8 cellular contexts compared by ENCODE assay signal in genomic region chr1:161304927-161305871, GRCh38. TPM values are rescaled to one million over a fixed set of nuclear protein-coding genes. Genes with fewer than 3 reads are reported as not detected.
A peak's percentile ranks its signal among the peaks of the same experiment; 100 is the strongest.
DNase-seq lines count a peak whose midpoint lies in the region; ATAC-seq, FAIRE-seq and TF ChIP-seq lines count a peak whose summit lies in the region.

No MANE protein-coding gene starts in this region.

- no peaks in the 10 kb centered on the region for H3K79me2 ChIP-seq in HepG2 (ENCODE audit: insufficient read depth, low read length)

- BruUV-seq in HepG2 (replicated peaks; lab: Mats Ljungman, UMichigan), result no TSS peak

- H3K36me3 ChIP-seq in adrenal gland (replicated peaks in 1 of 2) (peaks cover 0 to 4% of the 10 kb centered on the region in 2 donors), HepG2 (replicated peaks in 1 of 2; ENCODE audit: control insufficient read depth in 1 of 2, insufficient read depth in 2 of 2, low read length in 2 of 2) (no peaks in the 10 kb centered on the region), thoracic aorta (no peaks in the 10 kb centered on the region)

- intact Hi-C loops in adrenal gland (cut with DNase I) (loop anchor here (5.0 kb wide), 1 partner anchor 62 kb away; the partner anchor contains the start of gene CFAP126 (in 2 of the 2)), HepG2 (cut with micrococcal nuclease; ENCODE audit: unreplicated experiment) (no loop called here)

- H3K4me3 ChIP-seq in adrenal gland (peak overlapping the region; percentile 31 to 74 (median 47)), HepG2 (replicated peaks in 1 of 3; ENCODE audit: insufficient read depth in 1 of 3, low read depth in 2 of 3, low read length in 3 of 3) (peak overlapping the region; percentile 45 to 73 (median 63); a peak in 4 of 6 replicates), thoracic aorta (peak overlapping the region; percentile 82)

- no peaks in the 10 kb centered on the region for H3K27me3 ChIP-seq in adrenal gland
- H3K27me3 ChIP-seq in HepG2 (ENCODE audit: control insufficient read depth in 1 of 2, insufficient read depth in 2 of 2, low read length in 2 of 2), result no peaks in the 10 kb centered on the region
- no peaks in the 10 kb centered on the region for H3K27me3 ChIP-seq in thoracic aorta (replicated peaks; ENCODE audit: insufficient read depth)

- H3K9ac ChIP-seq in HepG2 (ENCODE audit: insufficient read depth, low read depth, low read length), result no peak overlapping the region

- H3K9me3 ChIP-seq in adrenal gland (replicated peaks in 1 of 3) (no peaks in the 10 kb centered on the region), HepG2 (ENCODE audit: low read length) (no peaks in the 10 kb centered on the region), thoracic aorta (no peaks in the 10 kb centered on the region)

- TF ChIP-seq CTCF in adrenal gland (IDR thresholded peaks at IDR 0.05), result no peak
- no peak for TF ChIP-seq CTCF in HepG2 (CRISPR knock-in tag; IDR thresholded peaks at IDR 0.05)
- TF ChIP-seq CTCF in thoracic aorta (IDR thresholded peaks at IDR 0.05), result no peak

- FAIRE-seq in HepG2 (lab: Jason Lieb, UNC) (no peak), H54 (lab: Jason Lieb, UNC) (no peak)

- POLR2A ChIA-PET in HepG2 (lab: Yijun Ruan, JAX), result interaction anchor here (0.9 to 2.4 kb wide), 11 partner anchors 8 to 139 kb away, joined by 3 to 14 read pairs (median 6); partner anchors contain the start of genes APOA2, NDUFS2, PPOX and SDHC

- DNase-seq in activated CD4-positive, alpha-beta T cell treated with anti-CD3 and anti-CD28 coated beads for 48 hours, result peak; percentile 14
- no peak for DNase-seq in activated CD4-positive, alpha-beta T cell treated with anti-CD3 and anti-CD28 coated beads for 1 hour
- DNase-seq in adrenal gland, result peak in 2 of 7 donors; percentile 25 to 26
- DNase-seq in HepG2 (ENCODE audit: low spot score), result no peak
- no peak for DNase-seq in thoracic aorta (ENCODE audit: low spot score)
- no peak for DNase-seq in islet precursor cell
- DNase-seq in effector CD8-positive, alpha-beta T cell (lab: John Stamatoyannopoulos, UW), result no peak
- no peak for DNase-seq in H54 (ENCODE audit: insufficient read length, low spot score)

- TF ChIP-seq POLR2A in adrenal gland (IDR thresholded peaks at IDR 0.05) (no peak), HepG2 (IDR thresholded peaks at IDR 0.05; ENCODE audit: insufficient read depth in 1 of 2, low read depth in 2 of 2, low read length in 2 of 2) (no peak), H54 (IDR thresholded peaks at IDR 0.05; ENCODE audit: low read depth, low read length) (no peak)

- in situ Hi-C loops in HepG2 (cut with HindIII; ENCODE audit: extremely low pct_ligation_motif_present, low pct_unique_long_range_greater_than_20kb), result no loop called here

- TF ChIP-seq EP300 in HepG2 (IDR thresholded peaks at IDR 0.05; ENCODE audit: low read depth in 2 of 2, low read length in 2 of 2) (no peak), HepG2 (CRISPR knock-in tag; IDR thresholded peaks at IDR 0.05; ENCODE audit: borderline replicate concordance) (no peak)

- H4K20me1 ChIP-seq in HepG2 (ENCODE audit: insufficient read depth, low read length), result no peaks in the 10 kb centered on the region

- CTCF ChIA-PET in HepG2 (lab: Yijun Ruan, JAX; ENCODE audit: low intra/inter-chr PET ratio, low total read pairs), result no interaction called here

- WGBS in adrenal gland, 4 donors, result 13 to 27% (median 15%) methylated on average over 12 to 18 of the region's 18 CpGs
- 56% methylated on average over 13 of the region's 18 CpGs for WGBS in HepG2 (ENCODE audit: low lambda C conversion rate)

- H3K4me1 ChIP-seq in adrenal gland (replicated peaks in 1 of 2) (peaks cover 16 to 18% of the 10 kb centered on the region in 2 donors), HepG2 (ENCODE audit: insufficient read depth, low read length) (peaks cover 59% of the 10 kb centered on the region), thoracic aorta (ENCODE audit: control insufficient read depth in 1 of 2, low read depth in 2 of 2) (peaks cover 7 to 14% of the 10 kb centered on the region in 2 donors)

- H3K27ac ChIP-seq in adrenal gland (peak overlapping the region in 4 of 5 donors; percentile 10 to 82 (median 61)), HepG2 (ENCODE audit: extremely low read length, insufficient read depth, low read length) (no peak overlapping the region), thoracic aorta (no peak overlapping the region)

- H3K4me2 ChIP-seq in HepG2 (ENCODE audit: low read depth, low read length), result peak overlapping the region; percentile 69

- no peak overlapping the region for H2AFZ ChIP-seq in HepG2 (ENCODE audit: low read length)

- ATAC-seq in HepG2, result no peak
- no peak for ATAC-seq in thoracic aorta (ENCODE audit: insufficient number of reproducible peaks, low FRiP score, low read depth)

- no peak for TF ChIP-seq RAD21 in HepG2 (CRISPR knock-in tag; IDR thresholded peaks at IDR 0.05)

RNA-seq across cellular contexts. Expression of gene MPZ, which starts 4.6 kb away (rescaled TPM):
- total RNA-seq in adrenal gland (1 to 10 TPM in 6 of 8 donors, under 1 TPM in 2; 0.66 to 5.1 (median 2.8) TPM), HepG2 (2016; rRNA removed; fragmentation: Illumina TruSeq; extraction: Trizol) (7.3 and 18.3 TPM in 2 replicates), thoracic aorta (1 to 10 TPM; 2.7 to 2.8 TPM)
- polyA plus RNA-seq in adrenal gland (1 to 10 TPM; 4.1 to 9.5 (median 7.9) TPM), HepG2 (2011; rRNA removed) (24.6 and 26.7 TPM in 2 replicates)
- total RNA-seq in HepG2 (2016; cell fraction: cytosol; rRNA removed; fragmentation: Illumina TruSeq; extraction: Trizol; ENCODE audit: low read depth), result 3.3 and 3.6 TPM in 2 replicates
- total RNA-seq in HepG2 (2016; cell fraction: insoluble cytoplasmic fraction; rRNA removed; fragmentation: Illumina TruSeq; extraction: Trizol), result 6.2 and 18.9 TPM in 2 replicates
- total RNA-seq in HepG2 (2016; cell fraction: membrane; rRNA removed; fragmentation: Illumina TruSeq; extraction: Trizol), result 6.8 and 7.5 TPM in 2 replicates
- total RNA-seq in HepG2 (2016; cell fraction: nucleus; rRNA removed; fragmentation: Illumina TruSeq; extraction: Trizol), result 17.3 and 17.7 TPM in 2 replicates
- polyA plus RNA-seq in HepG2 (2011; cell fraction: cytosol; rRNA removed), result 25.7 and 26.7 TPM in 2 replicates
- 23.6 and 24.3 TPM in 2 replicates for polyA plus RNA-seq in HepG2 (2011; cell fraction: nucleus; rRNA removed)
- 12.7 and 16.3 TPM in 2 replicates for polyA plus RNA-seq in HepG2 (2012)
- polyA plus RNA-seq in HepG2 (2016; cell fraction: cytosol; fragmentation: Illumina TruSeq; extraction: Trizol; ENCODE audit: low read depth), result 3.8 and 3.9 TPM in 2 replicates
- 7.7 and 9.4 TPM in 2 replicates for polyA plus RNA-seq in HepG2 (2016; cell fraction: insoluble cytoplasmic fraction; fragmentation: Illumina TruSeq; extraction: Trizol; ENCODE audit: low read depth)
- 7.1 and 7.5 TPM in 2 replicates for polyA plus RNA-seq in HepG2 (2016; cell fraction: membrane; fragmentation: Illumina TruSeq; extraction: Trizol; ENCODE audit: low read depth)
- 35.3 and 35.6 TPM in 2 replicates for polyA plus RNA-seq in HepG2 (2016; cell fraction: nucleus; fragmentation: Illumina TruSeq; extraction: Trizol; ENCODE audit: insufficient read depth, low read depth)
- 0.94 and 16.6 TPM in 2 replicates for polyA minus RNA-seq in HepG2 (2011; rRNA and poly(A)+ RNA removed; ENCODE audit: low replicate concordance)
- 7.5 and 8.2 TPM in 2 replicates for polyA minus RNA-seq in HepG2 (2011; cell fraction: cytosol; rRNA and poly(A)+ RNA removed)
- polyA minus RNA-seq in HepG2 (2011; cell fraction: nucleus; rRNA and poly(A)+ RNA removed), result 5.5 and 7.5 TPM in 2 replicates

RNA-seq across cellular contexts. Expression of gene SDHC, which starts 9.0 kb away (rescaled TPM):
- total RNA-seq in adrenal gland (100 to 1,000 TPM in 7 of 8 donors, 10 to 100 TPM in 1; 54.9 to 434 (median 300) TPM), HepG2 (2016; rRNA removed; fragmentation: Illumina TruSeq; extraction: Trizol) (27.1 and 85.0 TPM in 2 replicates), thoracic aorta (10 to 100 TPM; 38.9 to 95.7 TPM)
- polyA plus RNA-seq in adrenal gland (100 to 1,000 TPM in 1 of 3 donors, 10 to 100 TPM in 2; 57.8 to 404 (median 63.6) TPM), HepG2 (2011; rRNA removed) (199 and 229 TPM in 2 replicates)
- total RNA-seq in HepG2 (2016; cell fraction: cytosol; rRNA removed; fragmentation: Illumina TruSeq; extraction: Trizol; ENCODE audit: low read depth), result 6.6 and 7.1 TPM in 2 replicates
- 31.5 and 89.0 TPM in 2 replicates for total RNA-seq in HepG2 (2016; cell fraction: insoluble cytoplasmic fraction; rRNA removed; fragmentation: Illumina TruSeq; extraction: Trizol)
- total RNA-seq in HepG2 (2016; cell fraction: membrane; rRNA removed; fragmentation: Illumina TruSeq; extraction: Trizol), result 11.7 and 14.4 TPM in 2 replicates
- 35.3 and 45.4 TPM in 2 replicates for total RNA-seq in HepG2 (2016; cell fraction: nucleus; rRNA removed; fragmentation: Illumina TruSeq; extraction: Trizol)
- 343 and 361 TPM in 2 replicates for polyA plus RNA-seq in HepG2 (2011; cell fraction: cytosol; rRNA removed)
- 86.0 and 92.0 TPM in 2 replicates for polyA plus RNA-seq in HepG2 (2011; cell fraction: nucleus; rRNA removed)
- 170 and 238 TPM in 2 replicates for polyA plus RNA-seq in HepG2 (2012)
- 38.5 and 40.2 TPM in 2 replicates for polyA plus RNA-seq in HepG2 (2016; cell fraction: cytosol; fragmentation: Illumina TruSeq; extraction: Trizol; ENCODE audit: low read depth)
- 408 and 469 TPM in 2 replicates for polyA plus RNA-seq in HepG2 (2016; cell fraction: insoluble cytoplasmic fraction; fragmentation: Illumina TruSeq; extraction: Trizol; ENCODE audit: low read depth)
- polyA plus RNA-seq in HepG2 (2016; cell fraction: membrane; fragmentation: Illumina TruSeq; extraction: Trizol; ENCODE audit: low read depth), result 66.2 and 70.3 TPM in 2 replicates
- polyA plus RNA-seq in HepG2 (2016; cell fraction: nucleus; fragmentation: Illumina TruSeq; extraction: Trizol; ENCODE audit: insufficient read depth, low read depth), result 164 and 176 TPM in 2 replicates
- 193 and 211 TPM in 2 replicates for polyA minus RNA-seq in HepG2 (2011; rRNA and poly(A)+ RNA removed; ENCODE audit: low replicate concordance)
- 97.8 and 115 TPM in 2 replicates for polyA minus RNA-seq in HepG2 (2011; cell fraction: cytosol; rRNA and poly(A)+ RNA removed)
- polyA minus RNA-seq in HepG2 (2011; cell fraction: nucleus; rRNA and poly(A)+ RNA removed), result 70.2 and 72.6 TPM in 2 replicates

RNA-seq across cellular contexts. Expression of gene PCP4L1, which starts 46.7 kb away (rescaled TPM):
- total RNA-seq in adrenal gland, result under 1 TPM in 3 of 8 donors, not detected in 5; 0.27 to 0.39 (median 0.39) TPM
- under 1 TPM in 2 of 3 donors, not detected in 1; 0.13 to 0.27 TPM for polyA plus RNA-seq in adrenal gland
- total RNA-seq in HepG2 (2016; rRNA removed; fragmentation: Illumina TruSeq; extraction: Trizol), result not detected in 2 replicates
- not detected in 2 replicates for total RNA-seq in HepG2 (2016; cell fraction: cytosol; rRNA removed; fragmentation: Illumina TruSeq; extraction: Trizol; ENCODE audit: low read depth)
- total RNA-seq in HepG2 (2016; cell fraction: insoluble cytoplasmic fraction; rRNA removed; fragmentation: Illumina TruSeq; extraction: Trizol), result 0.11 TPM in 1 of 2 replicates, not detected in the other
- total RNA-seq in HepG2 (2016; cell fraction: membrane; rRNA removed; fragmentation: Illumina TruSeq; extraction: Trizol), result 0.12 and 0.17 TPM in 2 replicates
- 0.25 TPM in 1 of 2 replicates, not detected in the other for total RNA-seq in HepG2 (2016; cell fraction: nucleus; rRNA removed; fragmentation: Illumina TruSeq; extraction: Trizol)
- 0.28 and 0.59 TPM in 2 replicates for polyA plus RNA-seq in HepG2 (2011; rRNA removed)
- polyA plus RNA-seq in HepG2 (2011; cell fraction: cytosol; rRNA removed), result 0.09 and 0.28 TPM in 2 replicates
- polyA plus RNA-seq in HepG2 (2011; cell fraction: nucleus; rRNA removed), result 0.29 and 0.38 TPM in 2 replicates
- 0.37 and 1.6 TPM in 2 replicates for polyA plus RNA-seq in HepG2 (2012)
- not detected in 2 replicates for polyA plus RNA-seq in HepG2 (2016; cell fraction: cytosol; fragmentation: Illumina TruSeq; extraction: Trizol; ENCODE audit: low read depth)
- 0.23 TPM in 1 of 2 replicates, not detected in the other for polyA plus RNA-seq in HepG2 (2016; cell fraction: insoluble cytoplasmic fraction; fragmentation: Illumina TruSeq; extraction: Trizol; ENCODE audit: low read depth)
- polyA plus RNA-seq in HepG2 (2016; cell fraction: membrane; fragmentation: Illumina TruSeq; extraction: Trizol; ENCODE audit: low read depth), result not detected in 2 replicates
- not detected in 2 replicates for polyA plus RNA-seq in HepG2 (2016; cell fraction: nucleus; fragmentation: Illumina TruSeq; extraction: Trizol; ENCODE audit: insufficient read depth, low read depth)
- 0.26 TPM in 1 of 2 replicates, not detected in the other for polyA minus RNA-seq in HepG2 (2011; rRNA and poly(A)+ RNA removed; ENCODE audit: low replicate concordance)
- polyA minus RNA-seq in HepG2 (2011; cell fraction: cytosol; rRNA and poly(A)+ RNA removed), result not detected in 2 replicates
- polyA minus RNA-seq in HepG2 (2011; cell fraction: nucleus; rRNA and poly(A)+ RNA removed), result 0.37 TPM in 1 of 2 replicates, not detected in the other
- total RNA-seq in thoracic aorta, result 1 to 10 TPM in 1 of 2 donors, under 1 TPM in 1; 0.68 to 1.8 TPM

Comparison
In these comparisons a context has a peak if more than half of its experiments do, and no peak if none do; other contexts are left out.
1. H3K27ac ChIP-seq: peak in adrenal gland (4 of 5); none in HepG2 (single experiment) and thoracic aorta (0 of 2).
2. Peak in every context shown above with its lines, with median percentiles within 50 percentile points of each other: H3K4me3 ChIP-seq.